In genomic region chr1:228152097-228152917, GRCh38 we compare ENCODE assay signal across 19 cellular contexts. TPM values are rescaled to one million over a fixed set of nuclear protein-coding genes. Genes with fewer than 3 reads are reported as not detected.
DNase-seq lines count a peak whose midpoint lies in the region; ATAC-seq and TF ChIP-seq lines count a peak whose summit lies in the region.
"Had no signal": no experiment of that assay in that cellular context is flagged by ENCODE, and none has a peak within 500 bp of the region (broad histone marks: within the 10 kb centered on the region; RNA-seq: fewer than 3 reads in every experiment).

No MANE protein-coding gene starts in this region.

- TF ChIP-seq EP300 in upper lobe of left lung (IDR thresholded peaks at IDR 0.05), result no peak

- DNase-seq in activated naive CD8-positive, alpha-beta T cell treated with anti-CD3 and anti-CD28 coated beads, Interleukin-2, amount 10 ng/mL, durations not matched to agents 7 days and 5 days, result no peak
- DNase-seq in activated naive CD8-positive, alpha-beta T cell treated with anti-CD3 and anti-CD28 coated beads for 36 hours, result no peak
- DNase-seq in memory B cell (ENCODE audit: low spot score in 2 of 2), result no peak
- peak in 1 of 2 donors; percentile 68 for DNase-seq in upper lobe of left lung
- no peak for DNase-seq in prostate gland (ENCODE audit: low spot score)
- DNase-seq: cerebellar nuclear complex, gastrocnemius medialis, HFFc6, immature natural killer cell, NCI-H1417, NCI-H345 had no signal

- WGBS in upper lobe of left lung, 2 donors, result 92 to 94% methylated on average over 17 of the region's 19 CpGs
- WGBS in prostate gland, result 95% methylated on average over 11 of the region's 19 CpGs

- H3K27me3 Mint-ChIP-seq in activated naive CD8-positive, alpha-beta T cell treated with anti-CD3 and anti-CD28 coated beads, Interleukin-2, amount 10 ng/mL, durations not matched to agents 7 days and 5 days, result no peaks in the 10 kb centered on the region
- H3K27me3 Mint-ChIP-seq in activated naive CD8-positive, alpha-beta T cell treated with anti-CD3 and anti-CD28 coated beads for 36 hours, result no peaks in the 10 kb centered on the region
- no peaks in the 10 kb centered on the region for H3K27me3 Mint-ChIP-seq in T-helper 1 cell treated with Interleukin-12 subunit alpha and Interleukin-12 subunit beta and Interleukin-4 antibody, amounts not matched to agents 30 μg/mL and 1 μg/mL, for 36 hours (ENCODE audit: low read depth)
- H3K27me3 Mint-ChIP-seq in memory B cell, result peaks cover 3% of the 10 kb centered on the region
- H3K27me3 Mint-ChIP-seq: activated naive CD4-positive, alpha-beta T cell treated with anti-CD3 and anti-CD28 coated beads, Interleukin-2, amount 50 U/mL, for 24 hours had no signal

- H3K9me3 ChIP-seq in upper lobe of left lung, result no peaks in the 10 kb centered on the region
- no peaks in the 10 kb centered on the region for H3K9me3 ChIP-seq in prostate gland
- H3K9me3 ChIP-seq: gastrocnemius medialis, mucosa of descending colon, suprapubic skin had no signal

- H3K4me3 ChIP-seq in upper lobe of left lung (no peak overlapping the region), prostate gland (no peak overlapping the region)
- H3K4me3 ChIP-seq: gastrocnemius medialis, mucosa of descending colon, suprapubic skin had no signal

- POLR2A ChIA-PET in activated naive CD8-positive, alpha-beta T cell treated with anti-CD3 and anti-CD28 coated beads, Interleukin-2, amount 10 ng/mL, durations not matched to agents 7 days and 5 days (lab: Charles Lee), result interaction anchor here (0.8 to 2.6 kb wide), 3 partner anchors 8 to 14 kb away, joined by 5 to 16 read pairs (median 6); partner anchors contain the start of genes GUK1 and IBA57

- H3K27me3 ChIP-seq in upper lobe of left lung, result no peaks in the 10 kb centered on the region
- no peaks in the 10 kb centered on the region for H3K27me3 ChIP-seq in prostate gland (replicated peaks; ENCODE audit: insufficient read depth)
- H3K27me3 ChIP-seq: suprapubic skin had no signal

- intact Hi-C loops in prostate gland (cut with DNase I), result no loop called here

- no peaks in the 10 kb centered on the region for H3K9me3 Mint-ChIP-seq in activated naive CD8-positive, alpha-beta T cell treated with anti-CD3 and anti-CD28 coated beads, Interleukin-2, amount 10 ng/mL, durations not matched to agents 7 days and 5 days
- H3K9me3 Mint-ChIP-seq in activated naive CD8-positive, alpha-beta T cell treated with anti-CD3 and anti-CD28 coated beads for 36 hours, result no peaks in the 10 kb centered on the region
- H3K9me3 Mint-ChIP-seq in T-helper 1 cell treated with Interleukin-12 subunit alpha and Interleukin-12 subunit beta and Interleukin-4 antibody, amounts not matched to agents 30 μg/mL and 1 μg/mL, for 36 hours, result no peaks in the 10 kb centered on the region
- H3K9me3 Mint-ChIP-seq in memory B cell, result no peaks in the 10 kb centered on the region
- H3K9me3 Mint-ChIP-seq: activated naive CD4-positive, alpha-beta T cell treated with anti-CD3 and anti-CD28 coated beads, Interleukin-2, amount 50 U/mL, for 24 hours; HFFc6; immature natural killer cell had no signal

- peaks cover 43 to 62% (median 60%) of the 10 kb centered on the region in 4 donors for H3K4me1 ChIP-seq in upper lobe of left lung
- no peaks in the 10 kb centered on the region for H3K4me1 ChIP-seq in prostate gland (replicated peaks)

- no peaks in the 10 kb centered on the region for H3K36me3 Mint-ChIP-seq in activated naive CD8-positive, alpha-beta T cell treated with anti-CD3 and anti-CD28 coated beads, Interleukin-2, amount 10 ng/mL, durations not matched to agents 7 days and 5 days
- no peaks in the 10 kb centered on the region for H3K36me3 Mint-ChIP-seq in activated naive CD8-positive, alpha-beta T cell treated with anti-CD3 and anti-CD28 coated beads for 36 hours
- no peaks in the 10 kb centered on the region for H3K36me3 Mint-ChIP-seq in T-helper 1 cell treated with Interleukin-12 subunit alpha and Interleukin-12 subunit beta and Interleukin-4 antibody, amounts not matched to agents 30 μg/mL and 1 μg/mL, for 36 hours (ENCODE audit: low read depth)
- H3K36me3 Mint-ChIP-seq in memory B cell, result peaks cover 2% of the 10 kb centered on the region
- H3K36me3 Mint-ChIP-seq: activated naive CD4-positive, alpha-beta T cell treated with anti-CD3 and anti-CD28 coated beads, Interleukin-2, amount 50 U/mL, for 24 hours; immature natural killer cell had no signal

- H3K4me3 Mint-ChIP-seq in activated naive CD8-positive, alpha-beta T cell treated with anti-CD3 and anti-CD28 coated beads, Interleukin-2, amount 10 ng/mL, durations not matched to agents 7 days and 5 days, result no peak overlapping the region
- no peak overlapping the region for H3K4me3 Mint-ChIP-seq in activated naive CD8-positive, alpha-beta T cell treated with anti-CD3 and anti-CD28 coated beads for 36 hours
- no peak overlapping the region for H3K4me3 Mint-ChIP-seq in T-helper 1 cell treated with Interleukin-12 subunit alpha and Interleukin-12 subunit beta and Interleukin-4 antibody, amounts not matched to agents 30 μg/mL and 1 μg/mL, for 36 hours
- no peak overlapping the region for H3K4me3 Mint-ChIP-seq in memory B cell
- H3K4me3 Mint-ChIP-seq: activated naive CD4-positive, alpha-beta T cell treated with anti-CD3 and anti-CD28 coated beads, Interleukin-2, amount 50 U/mL, for 24 hours; HFFc6; immature natural killer cell had no signal

- no peak for TF ChIP-seq POLR2A in upper lobe of left lung (IDR thresholded peaks at IDR 0.05)
- no peak for TF ChIP-seq POLR2A in prostate gland (IDR thresholded peaks at IDR 0.05)

- H3K27ac ChIP-seq in upper lobe of left lung (peak overlapping the region in 3 of 4 donors; percentile 85 to 96 (median 89)), prostate gland (no peak overlapping the region)
- H3K27ac ChIP-seq: gastrocnemius medialis, HL-60, KMS-11, suprapubic skin had no signal

- TF ChIP-seq CTCF in upper lobe of left lung (IDR thresholded peaks at IDR 0.05) (no peak), prostate gland (IDR thresholded peaks at IDR 0.05) (no peak)

- H3K4me1 Mint-ChIP-seq in activated naive CD8-positive, alpha-beta T cell treated with anti-CD3 and anti-CD28 coated beads, Interleukin-2, amount 10 ng/mL, durations not matched to agents 7 days and 5 days, result peaks cover 10% of the 10 kb centered on the region
- peaks cover 22% of the 10 kb centered on the region for H3K4me1 Mint-ChIP-seq in activated naive CD8-positive, alpha-beta T cell treated with anti-CD3 and anti-CD28 coated beads for 36 hours
- H3K4me1 Mint-ChIP-seq in T-helper 1 cell treated with Interleukin-12 subunit alpha and Interleukin-12 subunit beta and Interleukin-4 antibody, amounts not matched to agents 30 μg/mL and 1 μg/mL, for 36 hours (ENCODE audit: low read depth), result peaks cover 2% of the 10 kb centered on the region
- H3K4me1 Mint-ChIP-seq in memory B cell, result peaks cover 4% of the 10 kb centered on the region

- H3K36me3 ChIP-seq in upper lobe of left lung, result peaks cover 0 to 24% (median 19%) of the 10 kb centered on the region in 4 donors
- no peaks in the 10 kb centered on the region for H3K36me3 ChIP-seq in prostate gland

- peak overlapping the region; percentile 40 for H3K27ac Mint-ChIP-seq in activated naive CD8-positive, alpha-beta T cell treated with anti-CD3 and anti-CD28 coated beads, Interleukin-2, amount 10 ng/mL, durations not matched to agents 7 days and 5 days
- no peak overlapping the region for H3K27ac Mint-ChIP-seq in activated naive CD8-positive, alpha-beta T cell treated with anti-CD3 and anti-CD28 coated beads for 36 hours
- H3K27ac Mint-ChIP-seq in T-helper 1 cell treated with Interleukin-12 subunit alpha and Interleukin-12 subunit beta and Interleukin-4 antibody, amounts not matched to agents 30 μg/mL and 1 μg/mL, for 36 hours, result peak overlapping the region; percentile 31
- peak overlapping the region; percentile 5 for H3K27ac Mint-ChIP-seq in memory B cell
- H3K27ac Mint-ChIP-seq: activated naive CD4-positive, alpha-beta T cell treated with anti-CD3 and anti-CD28 coated beads, Interleukin-2, amount 50 U/mL, for 24 hours had no signal

- no peak for ATAC-seq in activated naive CD8-positive, alpha-beta T cell treated with anti-CD3 and anti-CD28 coated beads, Interleukin-2, amount 10 ng/mL, durations not matched to agents 7 days and 5 days (ENCODE audit: low read depth)
- no peak for ATAC-seq in memory B cell (ENCODE audit: low read depth)
- ATAC-seq in upper lobe of left lung (ENCODE audit: low FRiP score in 2 of 2), result no peak
- no peak for ATAC-seq in GM18907 (IDR thresholded peaks at IDR 0.05; ENCODE audit: unreplicated experiment)
- ATAC-seq in HG03565 (IDR thresholded peaks at IDR 0.05; ENCODE audit: unreplicated experiment), result no peak
- ATAC-seq: gastrocnemius medialis had no signal

RNA-seq across cellular contexts. Expression of gene GJC2, which starts 2.6 kb away (rescaled TPM):
- total RNA-seq in activated naive CD8-positive, alpha-beta T cell treated with anti-CD3 and anti-CD28 coated beads, Interleukin-2, amount 10 ng/mL, durations not matched to agents 7 days and 5 days, result 1 to 10 TPM; 6.2 to 7.7 TPM
- total RNA-seq in activated naive CD8-positive, alpha-beta T cell treated with anti-CD3 and anti-CD28 coated beads for 36 hours, result 1 to 10 TPM; 1.1 to 1.2 TPM
- total RNA-seq in upper lobe of left lung, result 1 to 10 TPM; 1.4 to 8.7 (median 2.0) TPM
- total RNA-seq in prostate gland, result 1 to 10 TPM; 1.9 to 4.1 TPM

RNA-seq across cellular contexts. Expression of gene GUK1, which starts 12.2 kb away (rescaled TPM):
- 100 to 1,000 TPM; 289 to 327 TPM for total RNA-seq in activated naive CD8-positive, alpha-beta T cell treated with anti-CD3 and anti-CD28 coated beads, Interleukin-2, amount 10 ng/mL, durations not matched to agents 7 days and 5 days
- total RNA-seq in activated naive CD8-positive, alpha-beta T cell treated with anti-CD3 and anti-CD28 coated beads for 36 hours, result 100 to 1,000 TPM; 294 to 304 TPM
- total RNA-seq in upper lobe of left lung (100 to 1,000 TPM; 198 to 385 (median 269) TPM), prostate gland (100 to 1,000 TPM; 250 to 458 TPM)

RNA-seq across cellular contexts. Expression of gene IBA57, which starts 13.3 kb away (rescaled TPM):
- 10 to 100 TPM in 1 of 2 experiments, 1 to 10 TPM in 1; 9.7 to 12.2 TPM for total RNA-seq in activated naive CD8-positive, alpha-beta T cell treated with anti-CD3 and anti-CD28 coated beads, Interleukin-2, amount 10 ng/mL, durations not matched to agents 7 days and 5 days
- total RNA-seq in activated naive CD8-positive, alpha-beta T cell treated with anti-CD3 and anti-CD28 coated beads for 36 hours, result 10 to 100 TPM; 18.1 to 19.3 TPM
- total RNA-seq in upper lobe of left lung (10 to 100 TPM in 4 of 6 donors, 1 to 10 TPM in 2; 6.1 to 19.3 (median 13.9) TPM), prostate gland (10 to 100 TPM in 1 of 2 donors, 1 to 10 TPM in 1; 5.6 to 17.4 TPM)

RNA-seq across cellular contexts. Expression of gene MRPL55, which starts 43.2 kb away (rescaled TPM):
- 10 to 100 TPM; 53.6 to 53.7 TPM for total RNA-seq in activated naive CD8-positive, alpha-beta T cell treated with anti-CD3 and anti-CD28 coated beads, Interleukin-2, amount 10 ng/mL, durations not matched to agents 7 days and 5 days
- total RNA-seq in activated naive CD8-positive, alpha-beta T cell treated with anti-CD3 and anti-CD28 coated beads for 36 hours, result 10 to 100 TPM; 75.0 to 82.4 TPM
- total RNA-seq in upper lobe of left lung (100 to 1,000 TPM in 1 of 6 donors, 10 to 100 TPM in 5; 42.4 to 161 (median 60.1) TPM), prostate gland (100 to 1,000 TPM; 120 to 136 TPM)

RNA-seq across cellular contexts. Expression of gene C1orf35, which starts 49.2 kb away (rescaled TPM):
- 10 to 100 TPM; 25.2 to 29.2 TPM for total RNA-seq in activated naive CD8-positive, alpha-beta T cell treated with anti-CD3 and anti-CD28 coated beads, Interleukin-2, amount 10 ng/mL, durations not matched to agents 7 days and 5 days
- total RNA-seq in activated naive CD8-positive, alpha-beta T cell treated with anti-CD3 and anti-CD28 coated beads for 36 hours, result 10 to 100 TPM; 24.4 to 26.1 TPM
- total RNA-seq in upper lobe of left lung (10 to 100 TPM; 12.8 to 34.6 (median 17.8) TPM), prostate gland (10 to 100 TPM; 23.5 TPM)

Comparison
In these comparisons a context has a peak if more than half of its experiments do, and no peak if none do; other contexts are left out.
1. H3K27ac ChIP-seq: peak in upper lobe of left lung (3 of 4); none in prostate gland (0 of 2).